ENCODE assay signal across 25 cellular contexts in genomic region chr5:181058786-181059296, GRCh38. TPM values are rescaled to one million over a fixed set of nuclear protein-coding genes. Genes with fewer than 3 reads are reported as not detected.
DNase-seq lines count a peak whose midpoint lies in the region; FAIRE-seq and TF ChIP-seq lines count a peak whose summit lies in the region.
"Had no signal": no experiment of that assay in that cellular context is flagged by ENCODE, and none has a peak within 500 bp of the region (broad histone marks: within the 10 kb centered on the region; RNA-seq: fewer than 3 reads in every experiment).

No MANE protein-coding gene starts in this region.

- peaks cover 0 to 13% (median 8%) of the 10 kb centered on the region in 5 experiments for H3K9me3 Mint-ChIP-seq in brain
- H3K9me3 Mint-ChIP-seq: activated T-cell treated with anti-CD3 and anti-CD28 coated beads, Interleukin-2, amount 50 U/mL, for 4 hours; T-helper 1 cell treated with Interleukin-12 subunit alpha and Interleukin-12 subunit beta and Interleukin-4 antibody, amounts not matched to agents 30 μg/mL and 1 μg/mL, for 36 hours had no signal

- H3K4me3 ChIP-seq in H7 (ENCODE audit: insufficient read depth, low read depth, low read length): peak overlapping the region; percentile 37
- peak overlapping the region; percentile 56; the same call in 1 of the 2 replicates for H3K4me3 ChIP-seq in iPS-20b (ENCODE audit: low read length)
- H3K4me3 ChIP-seq in smooth muscle cell: peak overlapping the region; percentile 17
- H3K4me3 ChIP-seq: BLaER1 treated with 17β-estradiol and CSF1 and Interleukin-3, amounts not matched to agents 10 nM and 100 nM; SK-N-MC had no signal

- H2AFZ ChIP-seq in smooth muscle cell (ENCODE audit: low read depth): no peak overlapping the region

- H3K36me3 ChIP-seq in H7 (replicated peaks; ENCODE audit: control insufficient read depth, insufficient read depth, low read length) (no peaks in the 10 kb centered on the region), iPS-20b (ENCODE audit: insufficient read depth, low read depth, low read length) (no peaks in the 10 kb centered on the region), smooth muscle cell (ENCODE audit: low read depth) (no peaks in the 10 kb centered on the region)
- H3K36me3 ChIP-seq: pancreas had no signal

- DNase-seq in H7 (peak; percentile 66), smooth muscle cell (lab: John Stamatoyannopoulos, UW; ENCODE audit: unreplicated experiment) (no peak), D721Med (ENCODE audit: insufficient read length, low spot score) (no peak), GM20000 (ENCODE audit: low spot score) (no peak), islet precursor cell (no peak)
- DNase-seq: activated CD8-positive, alpha-beta memory T cell treated with anti-CD3 and anti-CD28 coated beads for 24 hours; activated naive CD4-positive, alpha-beta T cell treated with Interleukin-2 at 50 U/mL for 16 hours; activated T-cell treated with anti-CD3 and anti-CD28 coated beads, Interleukin-2, amount 50 U/mL, for 4 hours; amniotic stem cell; Caco-2; cortex of kidney; DMS79 treated with DMSO at 0.1 percent for 48 hours; naive B cell; NCI-H1048; NCI-H187; NCI-H2227 treated with DMSO at 0.1 percent for 48 hours; NCI-H774; pancreas; RPMI8226 had no signal

- H3K9me3 ChIP-seq in iPS-20b (ENCODE audit: insufficient read depth, low read depth, low read length): no peaks in the 10 kb centered on the region
- H3K9me3 ChIP-seq in smooth muscle cell (replicated peaks; ENCODE audit: low read depth): no peaks in the 10 kb centered on the region
- H3K9me3 ChIP-seq: Caco-2, pancreas had no signal

- H3K9ac ChIP-seq in iPS-20b (ENCODE audit: low read depth, low read length) (no peak overlapping the region), smooth muscle cell (ENCODE audit: low read depth) (no peak overlapping the region)
- H3K9ac ChIP-seq: BLaER1 treated with 17β-estradiol and CSF1 and Interleukin-3, amounts not matched to agents 10 nM and 100 nM had no signal

- 20% methylated on average over 16 of the region's 22 CpGs for WGBS in smooth muscle cell (ENCODE audit: low lambda C conversion rate)

- peaks cover 8% of the 10 kb centered on the region for H3K4me1 Mint-ChIP-seq in brain

- H4K20me1 ChIP-seq in smooth muscle cell (ENCODE audit: low read depth): no peaks in the 10 kb centered on the region

- peak overlapping the region; percentile 61 for H3K4me2 ChIP-seq in smooth muscle cell
- H3K4me2 ChIP-seq: BLaER1 treated with 17β-estradiol and CSF1 and Interleukin-3, amounts not matched to agents 10 nM and 100 nM had no signal

- no peaks in the 10 kb centered on the region for H3F3A ChIP-seq in smooth muscle cell (ENCODE audit: low read depth)

- TF ChIP-seq CTCF in brain (conservative IDR thresholded peaks at IDR 0.05) (no peak), smooth muscle cell (IDR thresholded peaks at IDR 0.05; ENCODE audit: borderline replicate concordance, insufficient read depth, poor library complexity, severe bottlenecking) (no peak), D721Med (IDR thresholded peaks at IDR 0.05; ENCODE audit: insufficient read depth, missing control alignments) (no peak), GM20000 (IDR thresholded peaks at IDR 0.05; ENCODE audit: extremely low read depth, missing control alignments) (no peak)

- FAIRE-seq in D721Med (lab: Jason Lieb, UNC): no peak
- FAIRE-seq: pancreas had no signal

- peaks cover 99% of the 10 kb centered on the region for H3K27me3 Mint-ChIP-seq in brain

- H3K79me2 ChIP-seq in smooth muscle cell (ENCODE audit: low read depth): no peaks in the 10 kb centered on the region

- H3K4me3 Mint-ChIP-seq in brain: peak overlapping the region in 3 of 5 experiments; percentile 9 to 38 (median 10)
- H3K4me3 Mint-ChIP-seq: activated T-cell treated with anti-CD3 and anti-CD28 coated beads, Interleukin-2, amount 50 U/mL, for 4 hours; T-helper 1 cell treated with Interleukin-12 subunit alpha and Interleukin-12 subunit beta and Interleukin-4 antibody, amounts not matched to agents 30 μg/mL and 1 μg/mL, for 36 hours had no signal

- H3K4me1 ChIP-seq in iPS-20b (ENCODE audit: insufficient read depth, low read length): no peaks in the 10 kb centered on the region
- H3K4me1 ChIP-seq in smooth muscle cell (ENCODE audit: low read depth): peaks cover 2% of the 10 kb centered on the region
- H3K4me1 ChIP-seq: Caco-2 had no signal

- H3K36me3 Mint-ChIP-seq in brain: no peaks in the 10 kb centered on the region

- H3K27ac ChIP-seq in iPS-20b (ENCODE audit: low read length): no peak overlapping the region
- no peak overlapping the region for H3K27ac ChIP-seq in smooth muscle cell (ENCODE audit: low read depth)
- H3K27ac ChIP-seq: BLaER1 treated with 17β-estradiol and CSF1 and Interleukin-3, amounts not matched to agents 10 nM and 100 nM; pancreas; SK-N-MC had no signal

- H3K27me3 ChIP-seq in H7 (ENCODE audit: control insufficient read depth, insufficient read depth, low read length) (peaks cover 89% of the 10 kb centered on the region), iPS-20b (ENCODE audit: insufficient read depth, low read length) (peaks cover 98% of the 10 kb centered on the region), smooth muscle cell (ENCODE audit: low read depth) (peaks cover 93% of the 10 kb centered on the region)
- H3K27me3 ChIP-seq: BLaER1 treated with 17β-estradiol and CSF1 and Interleukin-3, amounts not matched to agents 10 nM and 100 nM had no signal

- no peak overlapping the region for H3K27ac Mint-ChIP-seq in brain
- H3K27ac Mint-ChIP-seq: T-helper 1 cell treated with Interleukin-12 subunit alpha and Interleukin-12 subunit beta and Interleukin-4 antibody, amounts not matched to agents 30 μg/mL and 1 μg/mL, for 36 hours had no signal

RNA-seq across cellular contexts. Expression of gene BTNL9, which starts 18.8 kb away (rescaled TPM):
- 0.31 and 1.1 TPM in 2 replicates for total RNA-seq in H7 (2014; rRNA removed; shearing (Covaris generic))
- polyA plus RNA-seq in brain (ENCODE audit: insufficient read depth, low read depth, low replicate concordance) (2.1 TPM), smooth muscle cell (not detected in 2 replicates)
- total RNA-seq in smooth muscle cell: not detected in 2 replicates
- total RNA-seq: LHCN-M2 had no signal
